ENCODE assay signal across 16 cellular contexts in genomic region chr5:1875843-1876671, GRCh38. TPM values are rescaled to one million over a fixed set of nuclear protein-coding genes. Genes with fewer than 3 reads are reported as not detected.
DNase-seq lines count a peak whose midpoint lies in the region; ATAC-seq, FAIRE-seq and TF ChIP-seq lines count a peak whose summit lies in the region.
"Had no signal": no experiment of that assay in that cellular context is flagged by ENCODE, and none has a peak within 500 bp of the region (broad histone marks: within the 10 kb centered on the region; RNA-seq: fewer than 3 reads in every experiment).

No MANE protein-coding gene starts in this region.

- H3K9me3 ChIP-seq in hepatocyte (ENCODE audit: low read depth) (no peaks in the 10 kb centered on the region), psoas muscle (no peaks in the 10 kb centered on the region)

- H3K4me2 ChIP-seq in hepatocyte: peak overlapping the region; percentile 63

- ATAC-seq in psoas muscle (no peak), GM18498 (IDR thresholded peaks at IDR 0.05; ENCODE audit: unreplicated experiment) (no peak)
- ATAC-seq: K562 had no signal

- H3K27me3 ChIP-seq in hepatocyte (peaks cover 87% of the 10 kb centered on the region), psoas muscle (ENCODE audit: insufficient read depth in 3 of 3, low read length in 2 of 3) (peaks cover 0 to 78% (median 35%) of the 10 kb centered on the region in 3 donors)

- DNase-seq in NCI-H82 (lab: John Stamatoyannopoulos, UW): peak; percentile 7
- no peak for DNase-seq in NCI-H82 treated with DMSO at 0.1 percent for 48 hours (lab: John Stamatoyannopoulos, UW; ENCODE audit: unreplicated experiment)
- DNase-seq in NCI-H748 (lab: John Stamatoyannopoulos, UW; ENCODE audit: unreplicated experiment): peak; percentile 79
- DNase-seq in hepatocyte (ENCODE audit: low spot score): no peak
- DNase-seq in psoas muscle: no peak
- DNase-seq in H54 (ENCODE audit: insufficient read length, low spot score): no peak
- no peak for DNase-seq in head of caudate nucleus
- DNase-seq: activated CD4-positive, alpha-beta T cell treated with anti-CD3 and anti-CD28 coated beads, Interleukin-2, amount 10 ng/mL, durations not matched to agents 7 days and 5 days; DMS153; NCI-H1930; spleen had no signal

- no peak for FAIRE-seq in H54 (lab: Jason Lieb, UNC)
- FAIRE-seq: A204.1, islet of Langerhans, K562 had no signal

- no peak for TF ChIP-seq CTCF in hepatocyte (IDR thresholded peaks at IDR 0.05; ENCODE audit: poor library complexity)
- TF ChIP-seq CTCF in psoas muscle (IDR thresholded peaks at IDR 0.05): no peak

- intact Hi-C loops in psoas muscle (cut with DNase I) (no loop called here), head of caudate nucleus (cut with DNase I) (no loop called here)

- TF ChIP-seq POLR2A in H54 (IDR thresholded peaks at IDR 0.05; ENCODE audit: low read depth, low read length): no peak

- H2AFZ ChIP-seq in hepatocyte: peak overlapping the region; percentile 40

- peaks cover 9% of the 10 kb centered on the region for H3K4me1 ChIP-seq in hepatocyte (ENCODE audit: insufficient read depth)
- no peaks in the 10 kb centered on the region for H3K4me1 ChIP-seq in psoas muscle

- H4K20me1 ChIP-seq in hepatocyte (ENCODE audit: insufficient read depth, poor library complexity, severe bottlenecking): no peaks in the 10 kb centered on the region

- no peaks in the 10 kb centered on the region for H3K79me2 ChIP-seq in hepatocyte

- H3K27ac ChIP-seq in hepatocyte (no peak overlapping the region), psoas muscle (no peak overlapping the region)
- H3K27ac ChIP-seq: spleen had no signal

- 2% methylated on average over 59 of the region's 62 CpGs for WGBS in hepatocyte (ENCODE audit: low lambda C conversion rate, missing lambda C conversion rate)
- WGBS in psoas muscle, 3 donors: 2 to 11% (median 7%) methylated on average over 52 to 62 of the region's 62 CpGs

- no peaks in the 10 kb centered on the region for H3K9me2 ChIP-seq in hepatocyte (replicated peaks; ENCODE audit: insufficient read depth)

- H3K36me3 ChIP-seq in hepatocyte (replicated peaks; ENCODE audit: insufficient read depth, low read depth): no peaks in the 10 kb centered on the region
- no peaks in the 10 kb centered on the region for H3K36me3 ChIP-seq in psoas muscle (ENCODE audit: insufficient read depth in 1 of 2, low read depth in 1 of 2)
- H3K36me3 ChIP-seq: spleen had no signal

- H3K4me3 ChIP-seq in hepatocyte (no peak overlapping the region), psoas muscle (peak overlapping the region; percentile 22)
- H3K4me3 ChIP-seq: K562 had no signal

RNA-seq across cellular contexts. Expression of gene IRX4, which starts 6.7 kb away (rescaled TPM):
- total RNA-seq in hepatocyte: not detected in 2 replicates
- polyA plus RNA-seq in hepatocyte: not detected in 2 replicates
- under 1 TPM in 2 of 4 donors, not detected in 2; 0.48 to 0.65 TPM for total RNA-seq in psoas muscle
- polyA plus RNA-seq in psoas muscle: under 1 TPM in 1 of 3 donors, not detected in 2; 0.05 TPM
- total RNA-seq: activated CD4-positive, alpha-beta T cell treated with anti-CD3 and anti-CD28 coated beads, Interleukin-2, amount 10 ng/mL, durations not matched to agents 7 days and 5 days; K562; spleen; ureter had no signal
- polyA plus RNA-seq: K562 had no signal

Comparison
In these comparisons a context has a peak if more than half of its experiments do, and no peak if none do; other contexts are left out.
1. DNase-seq: peak in NCI-H82 (single experiment) and NCI-H748 (single experiment); none in NCI-H82 treated with DMSO at 0.1 percent for 48 hours (single experiment), hepatocyte (single experiment), psoas muscle (0 of 2), H54 (single experiment) and head of caudate nucleus (0 of 42).